In the genomic region with DNA sequence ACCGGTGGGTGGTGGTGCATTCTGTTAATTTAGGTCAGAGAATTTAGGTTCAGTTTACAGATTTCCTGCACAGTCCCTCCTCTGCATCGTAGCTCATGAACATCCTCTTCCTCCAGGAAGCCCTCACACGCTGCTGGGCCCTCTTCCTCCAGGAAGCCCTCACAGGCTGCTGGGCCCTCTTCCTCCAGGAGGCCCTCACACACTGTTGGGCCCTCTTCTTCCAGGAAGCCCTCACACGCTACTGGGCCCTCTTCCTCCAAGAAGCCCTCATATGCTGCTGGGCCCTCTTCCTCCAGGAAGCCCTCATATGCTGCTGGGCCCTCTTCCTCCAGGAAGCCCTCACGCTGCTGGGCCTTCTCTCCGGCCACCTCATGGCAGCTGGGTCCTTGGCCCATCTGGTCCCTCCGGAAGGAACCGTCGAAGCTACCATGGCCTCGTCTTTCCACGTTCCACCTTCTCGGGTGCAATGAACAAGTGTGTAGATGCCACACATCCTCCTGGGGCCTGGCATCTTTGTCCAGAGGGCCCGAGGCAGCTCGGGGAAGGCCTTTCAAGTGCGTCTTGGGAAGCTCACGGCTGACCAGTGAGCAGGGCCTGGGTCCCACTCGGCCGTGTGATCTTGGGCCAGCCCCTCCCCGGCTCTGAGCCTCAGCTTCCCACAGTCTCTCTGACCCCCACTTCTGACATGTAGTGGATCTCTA, we compare ENCODE assay signal across 12 cellular contexts. TPM values are rescaled to one million over a fixed set of nuclear protein-coding genes. Genes with fewer than 3 reads are reported as not detected.
DNase-seq lines count a peak whose midpoint lies in the region; ATAC-seq, FAIRE-seq and TF ChIP-seq lines count a peak whose summit lies in the region.
"Had no signal": no experiment of that assay in that cellular context is flagged by ENCODE, and none has a peak within 500 bp of the region (broad histone marks: within the 10 kb centered on the region; RNA-seq: fewer than 3 reads in every experiment).

No MANE protein-coding gene starts in this region.

- no peak for TF ChIP-seq EP300 in sigmoid colon (IDR thresholded peaks at IDR 0.05)

- FAIRE-seq in RCC 7860 (lab: Jason Lieb, UNC): no peak
- FAIRE-seq: GM18507 had no signal

- in situ Hi-C loops in astrocyte of the spinal cord (cut with HindIII; ENCODE audit: low sequenced_read_pairs): no loop called here

- H3K4me3 ChIP-seq in AG10803 (ENCODE audit: low read length): peak overlapping the region; percentile 10
- H3K4me3 ChIP-seq in astrocyte of the spinal cord (ENCODE audit: low read depth, low read length): no peak overlapping the region
- H3K4me3 ChIP-seq in left ventricle myocardium inferior: no peak overlapping the region
- no peak overlapping the region for H3K4me3 ChIP-seq in sigmoid colon

- TF ChIP-seq CTCF in AG10803 (conservative IDR thresholded peaks at IDR 0.05; ENCODE audit: low read length) (no peak), astrocyte of the spinal cord (IDR thresholded peaks at IDR 0.05; ENCODE audit: low read depth, low read length) (no peak), left ventricle myocardium inferior (IDR thresholded peaks at IDR 0.05; ENCODE audit: borderline replicate concordance) (no peak), sigmoid colon (IDR thresholded peaks at IDR 0.05) (no peak)

- H3K9me3 ChIP-seq in left ventricle myocardium inferior (replicated peaks) (no peaks in the 10 kb centered on the region), sigmoid colon (no peaks in the 10 kb centered on the region)

- ATAC-seq in HG03457 (IDR thresholded peaks at IDR 0.05; ENCODE audit: unreplicated experiment): no peak

- H3K4me1 ChIP-seq in left ventricle myocardium inferior: peaks cover 100% of the 10 kb centered on the region
- H3K4me1 ChIP-seq in sigmoid colon: peaks cover 0 to 100% (median 99%) of the 10 kb centered on the region in 4 donors

- H3K27ac ChIP-seq in left ventricle myocardium inferior (replicated peaks) (peak overlapping the region; percentile 100), sigmoid colon (peak overlapping the region; percentile 96 to 99 (median 98))

- WGBS in sigmoid colon, 2 donors: 83 to 87% methylated on average over 19 of the region's 19 CpGs

- no peak for DNase-seq in AG10803 (ENCODE audit: low read depth)
- DNase-seq in astrocyte of the spinal cord (ENCODE audit: low read depth, low spot score): peak; percentile 8
- peak; percentile 12 for DNase-seq in left ventricle myocardium inferior
- DNase-seq in sigmoid colon: no peak
- no peak for DNase-seq in OCI-M1 (lab: John Stamatoyannopoulos, UW)
- no peak for DNase-seq in RCC 7860 (ENCODE audit: low spot score)
- no peak for DNase-seq in globus pallidus (ENCODE audit: low spot score)
- DNase-seq: MM.1S, NCI-H2227 treated with DMSO at 0.1 percent for 48 hours, occipital lobe had no signal

- H3K36me3 ChIP-seq in left ventricle myocardium inferior: peaks cover 37% of the 10 kb centered on the region
- peaks cover 0 to 11% (median 5%) of the 10 kb centered on the region in 4 donors for H3K36me3 ChIP-seq in sigmoid colon

- no peaks in the 10 kb centered on the region for H3K27me3 ChIP-seq in left ventricle myocardium inferior (ENCODE audit: low read depth)
- H3K27me3 ChIP-seq in sigmoid colon: no peaks in the 10 kb centered on the region

- TF ChIP-seq POLR2A in sigmoid colon (IDR thresholded peaks at IDR 0.05): no peak

- intact Hi-C loops in left ventricle myocardium inferior (cut with micrococcal nuclease): no loop called here
- intact Hi-C loops in sigmoid colon (cut with DNase I): loop anchor here (2.0 to 5.0 kb wide), 2 partner anchors 13 to 79 kb away; no protein-coding TSS in a partner anchor

RNA-seq across cellular contexts. Expression of a gene that starts 58.9 kb away (rescaled TPM):
- 101 TPM for total RNA-seq in left ventricle myocardium inferior
- 10 to 100 TPM; 16.6 to 21.4 (median 20.6) TPM for total RNA-seq in sigmoid colon
- 10 to 100 TPM in 2 of 3 donors, 1 to 10 TPM in 1; 7.8 to 22.7 (median 12.0) TPM for polyA plus RNA-seq in sigmoid colon

Comparison
In these comparisons a context has a peak if more than half of its experiments do, and no peak if none do; other contexts are left out.
1. DNase-seq: peak in astrocyte of the spinal cord (single experiment) and left ventricle myocardium inferior (single experiment); none in AG10803 (single experiment), sigmoid colon (single experiment), OCI-M1 (single experiment), RCC 7860 (single experiment) and globus pallidus (single experiment).